13 cellular contexts compared by ENCODE assay signal in the genomic region with DNA sequence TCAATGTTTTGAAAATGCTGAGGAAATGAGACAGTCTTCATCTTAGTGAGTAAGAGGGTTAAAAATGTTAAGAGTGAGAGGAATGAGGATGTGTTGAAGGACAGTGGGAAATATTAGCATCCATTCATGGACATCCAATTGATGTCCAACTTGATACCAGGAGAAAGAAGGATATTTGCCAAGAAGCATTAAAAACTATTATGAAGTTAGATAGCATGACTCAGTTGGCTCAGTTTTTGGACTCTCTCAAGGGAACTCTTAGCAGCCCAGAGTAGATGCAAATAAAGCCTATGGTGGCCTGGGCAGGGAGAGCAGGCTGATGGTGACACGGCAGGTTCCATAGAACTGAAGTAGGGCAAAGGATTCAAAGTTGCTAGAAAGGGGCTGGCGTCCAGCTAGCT.
A peak's percentile ranks its signal among the peaks of the same experiment; 100 is the strongest.
DNase-seq lines count a peak whose midpoint lies in the region; ATAC-seq, FAIRE-seq and TF ChIP-seq lines count a peak whose summit lies in the region.
"Had no signal": no experiment of that assay in that cellular context is flagged by ENCODE, and none has a peak within 500 bp of the region (broad histone marks: within the 10 kb centered on the region; RNA-seq: fewer than 3 reads in every experiment).

No MANE protein-coding gene starts in this region.

- no peak for TF ChIP-seq RAD21 in H1 (IDR thresholded peaks at IDR 0.05 in 1 of 2, conservative IDR thresholded peaks at IDR 0.05 in 1 of 2; ENCODE audit: low read depth in 2 of 2, low read length in 2 of 2)

- H3K4me1 ChIP-seq in H1 (replicated peaks in 1 of 4; ENCODE audit: control insufficient read depth in 3 of 4, insufficient read depth in 4 of 4, low read length in 3 of 4), result peaks cover 4 to 18% (median 13%) of the 10 kb centered on the region in 4 experiments
- H3K4me1 ChIP-seq in neuronal stem cell (ENCODE audit: control insufficient read depth in 2 of 2, insufficient read depth in 1 of 2, low read depth in 1 of 2, low read length in 2 of 2), result peaks cover 18 to 19% of the 10 kb centered on the region in 2 donors

- TF ChIP-seq CTCF in H1 (IDR thresholded peaks at IDR 0.05; ENCODE audit: control extremely low read depth in 1 of 3, insufficient read depth in 1 of 3, low read depth in 1 of 3, low read length in 3 of 3) (no peak), progenitor cell of endocrine pancreas (IDR thresholded peaks at IDR 0.05; ENCODE audit: unreplicated experiment) (no peak)

- H4K5ac ChIP-seq in H1 (ENCODE audit: insufficient read length, low read depth, low read length), result no peak overlapping the region

- H2BK12ac ChIP-seq in H1 (ENCODE audit: low read depth, low read length) (peak overlapping the region; percentile 17; the same call in 1 of the 2 replicates), neuronal stem cell (ENCODE audit: low read length) (no peak overlapping the region)

- no peak overlapping the region for H2BK20ac ChIP-seq in H1 (ENCODE audit: low read length)

- H3K9me3 Mint-ChIP-seq in progenitor cell of endocrine pancreas (ENCODE audit: low read depth), result peaks cover 5% of the 10 kb centered on the region
- H3K9me3 Mint-ChIP-seq: T-helper 1 cell treated with Interleukin-12 subunit alpha and Interleukin-12 subunit beta and Interleukin-4 antibody, amounts not matched to agents 30 μg/mL and 1 μg/mL, for 36 hours had no signal

- CTCF ChIA-PET in H1 (lab: Charles Lee; ENCODE audit: partially characterized antibody), result interaction anchor here (1.1 to 2.3 kb wide), 2 partner anchors 21 to 115 kb away, joined by 3 to 10 read pairs; no protein-coding TSS in a partner anchor

- no peaks in the 10 kb centered on the region for H3K79me2 ChIP-seq in H1 (ENCODE audit: control insufficient read depth in 1 of 2, insufficient read depth in 2 of 2, low read length in 2 of 2)

- H3K9ac ChIP-seq in H1 (replicated peaks in 1 of 4; ENCODE audit: extremely low read depth in 1 of 4, low read depth in 3 of 4, low read length in 3 of 4) (no peak overlapping the region), neuronal stem cell (ENCODE audit: low read depth, low read length, poor library complexity) (no peak overlapping the region)

- H2AK5ac ChIP-seq in H1 (ENCODE audit: low read depth, low read length) (0 out of 2 replicates have a peak overlapping the region, but pooled peaks have one; percentile 21), neuronal stem cell (ENCODE audit: low read depth, low read length) (no peak overlapping the region)

- H3K14ac ChIP-seq in H1 (ENCODE audit: insufficient read length) (no peak overlapping the region), neuronal stem cell (ENCODE audit: low read length) (no peak overlapping the region)

- H2AFZ ChIP-seq in H1 (ENCODE audit: low read length), result no peak overlapping the region
- no peak overlapping the region for H2AFZ ChIP-seq in neuronal stem cell (ENCODE audit: low read length)

- H3K4me1 Mint-ChIP-seq in progenitor cell of endocrine pancreas (ENCODE audit: low read depth), result peaks cover 13% of the 10 kb centered on the region
- H3K4me1 Mint-ChIP-seq: activated naive CD4-positive, alpha-beta T cell treated with anti-CD3 and anti-CD28 coated beads, Interleukin-2, amount 50 U/mL, for 24 hours had no signal

- H3K27me3 Mint-ChIP-seq in progenitor cell of endocrine pancreas, result no peaks in the 10 kb centered on the region
- H3K27me3 Mint-ChIP-seq: activated naive CD4-positive, alpha-beta T cell treated with anti-CD3 and anti-CD28 coated beads, Interleukin-2, amount 50 U/mL, for 24 hours; CD4-positive, alpha-beta T cell had no signal

- FAIRE-seq in RCC 7860 (lab: Jason Lieb, UNC) (no peak), H1 (lab: Jason Lieb, UNC) (no peak)

- H3K36me3 ChIP-seq in H1 (ENCODE audit: control insufficient read depth in 2 of 4, insufficient read depth in 4 of 4, low read length in 3 of 4), result no peaks in the 10 kb centered on the region
- H3K36me3 ChIP-seq in neuronal stem cell (replicated peaks in 1 of 2; ENCODE audit: control insufficient read depth in 2 of 2, insufficient read depth in 2 of 2, low read length in 2 of 2), result no peaks in the 10 kb centered on the region
- H3K36me3 ChIP-seq: vagina had no signal

- H2BK5ac ChIP-seq in H1 (ENCODE audit: low read depth, low read length), result no peak overlapping the region
- H2BK5ac ChIP-seq in neuronal stem cell (ENCODE audit: low read length), result no peak overlapping the region

- H3K4ac ChIP-seq in H1 (replicated peaks; ENCODE audit: insufficient read length, low read depth, low read length), result no peak overlapping the region
- H3K4ac ChIP-seq in neuronal stem cell (ENCODE audit: low read length), result no peak overlapping the region

- no peak overlapping the region for H3K4me2 ChIP-seq in H1 (ENCODE audit: insufficient read depth in 1 of 2, low read depth in 2 of 2, low read length in 2 of 2)
- no peak overlapping the region for H3K4me2 ChIP-seq in neuronal stem cell (ENCODE audit: insufficient read depth, low read length, poor library complexity, severe bottlenecking)

- H3K23me2 ChIP-seq in H1 (ENCODE audit: low read depth, low read length), result no peaks in the 10 kb centered on the region

- H2BK120ac ChIP-seq in H1 (replicated peaks; ENCODE audit: low read depth, low read length) (no peak overlapping the region), neuronal stem cell (ENCODE audit: low read depth, low read length) (no peak overlapping the region)

- TF ChIP-seq POLR2A in H1 (IDR thresholded peaks at IDR 0.05; ENCODE audit: control extremely low read depth in 1 of 2, low read depth in 2 of 2, low read length in 2 of 2), result no peak

- H3K56ac ChIP-seq in H1 (replicated peaks; ENCODE audit: insufficient read length, low read depth, low read length), result no peak overlapping the region

- no peaks in the 10 kb centered on the region for H3K9me3 ChIP-seq in H1 (ENCODE audit: insufficient read depth in 2 of 2, low read depth in 1 of 2, low read length in 1 of 2)
- H3K9me3 ChIP-seq in neuronal stem cell (replicated peaks in 1 of 2; ENCODE audit: control insufficient read depth in 2 of 2, insufficient read depth in 1 of 2, low read depth in 1 of 2, low read length in 2 of 2), result no peaks in the 10 kb centered on the region
- H3K9me3 ChIP-seq: vagina had no signal

- no peak overlapping the region for H3K4me3 Mint-ChIP-seq in progenitor cell of endocrine pancreas (ENCODE audit: low read depth)
- H3K4me3 Mint-ChIP-seq: activated naive CD4-positive, alpha-beta T cell treated with anti-CD3 and anti-CD28 coated beads, Interleukin-2, amount 50 U/mL, for 24 hours; CD4-positive, alpha-beta T cell; T-helper 1 cell treated with Interleukin-12 subunit alpha and Interleukin-12 subunit beta and Interleukin-4 antibody, amounts not matched to agents 30 μg/mL and 1 μg/mL, for 36 hours had no signal

- no peak overlapping the region for H3K18ac ChIP-seq in H1 (ENCODE audit: extremely low read depth, low read length)
- H3K18ac ChIP-seq in neuronal stem cell (ENCODE audit: low read length), result peak overlapping the region; percentile 24

- no peaks in the 10 kb centered on the region for H3K79me1 ChIP-seq in H1 (ENCODE audit: low read depth, low read length)
- H3K79me1 ChIP-seq in neuronal stem cell (ENCODE audit: low read depth, low read length), result no peaks in the 10 kb centered on the region

- H3K27me3 ChIP-seq in H1 (replicated peaks in 1 of 4; ENCODE audit: control insufficient read depth in 3 of 4, extremely low read depth in 1 of 4, insufficient read depth in 3 of 4, low read length in 3 of 4) (no peaks in the 10 kb centered on the region), neuronal stem cell (ENCODE audit: control insufficient read depth in 3 of 3, insufficient read depth in 3 of 3, low read depth in 1 of 3, low read length in 3 of 3) (no peaks in the 10 kb centered on the region)
- H3K27me3 ChIP-seq: vagina had no signal

- H3K4me3 ChIP-seq in H1 (ENCODE audit: extremely low read depth in 1 of 4, insufficient read depth in 2 of 4, low read depth in 3 of 4, low read length in 4 of 4) (no peak overlapping the region), neuronal stem cell (ENCODE audit: low read length in 2 of 2) (no peak overlapping the region)
- H3K4me3 ChIP-seq: vagina had no signal

- peak overlapping the region; percentile 67 for H2BK15ac ChIP-seq in H1 (ENCODE audit: low read length)
- H2BK15ac ChIP-seq in neuronal stem cell (ENCODE audit: low read length), result no peak overlapping the region

- no peak for TF ChIP-seq EP300 in H1 (IDR thresholded peaks at IDR 0.05; ENCODE audit: borderline replicate concordance in 1 of 2, low read depth in 2 of 2, low read length in 2 of 2)

- no peak overlapping the region for H3K23ac ChIP-seq in H1 (ENCODE audit: insufficient read length)
- no peak overlapping the region for H3K23ac ChIP-seq in neuronal stem cell (ENCODE audit: low read depth, low read length, poor library complexity)

- H4K8ac ChIP-seq in H1 (ENCODE audit: extremely low read depth, insufficient read depth, low read length), result no peak overlapping the region
- no peak overlapping the region for H4K8ac ChIP-seq in neuronal stem cell (ENCODE audit: low read depth, low read length)

- WGBS in H1 (ENCODE audit: extremely low coverage in 1 of 2, insufficient coverage in 1 of 2, insufficient read length in 1 of 2, insufficient replicate concordance in 2 of 2, low coverage in 1 of 2, low lambda C conversion rate in 2 of 2, missing lambda C conversion rate in 1 of 2), 2 experiments, result 88% methylated on average over 2 of the region's 2 CpGs; no CpG with 5 or more reads in 1 of the 2 experiments
- WGBS in neuronal stem cell (ENCODE audit: extremely low coverage in 2 of 2, insufficient read length in 2 of 2, insufficient replicate concordance in 1 of 2), 2 donors, result no CpG with 5 or more reads among the region's 2 CpGs

- no peaks in the 10 kb centered on the region for H3K36me3 Mint-ChIP-seq in progenitor cell of endocrine pancreas (ENCODE audit: insufficient read depth)

- no peaks in the 10 kb centered on the region for H4K20me1 ChIP-seq in H1 (replicated peaks in 1 of 2; ENCODE audit: control insufficient read depth in 1 of 2, insufficient read depth in 2 of 2, low read length in 2 of 2)

- DNase-seq in COLO829 (ENCODE audit: low spot score), result peak; percentile 69
- peak; percentile 53 for DNase-seq in RCC 7860 (ENCODE audit: low spot score)
- DNase-seq in H1 (ENCODE audit: low read depth in 1 of 2, low spot score in 2 of 2), result no peak
- DNase-seq in neuronal stem cell (ENCODE audit: low spot score), result no peak
- no peak for DNase-seq in SKM-1 treated with dmso at 0.1 percent for 144 hours (lab: John Stamatoyannopoulos, UW; ENCODE audit: unreplicated experiment)
- no peak for DNase-seq in progenitor cell of endocrine pancreas (ENCODE audit: low spot score, unreplicated experiment)
- DNase-seq in stimulated activated CD4-positive, alpha-beta T cell treated with anti-CD3 and anti-CD28 coated beads, Interleukin-15, amount 100 ng/mL, for 24 hours, result no peak
- DNase-seq: CD4-positive, alpha-beta T cell; NCI-H1694 had no signal

- POLR2A ChIA-PET in H1 (lab: Charles Lee; ENCODE audit: partially characterized antibody), result no interaction called here

- H3K27ac ChIP-seq in H1 (ENCODE audit: low read depth, low read length), result no peak overlapping the region
- no peak overlapping the region for H3K27ac ChIP-seq in neuronal stem cell (replicated peaks; ENCODE audit: low read length)
- H3K27ac ChIP-seq: vagina had no signal

- H4K91ac ChIP-seq in H1 (replicated peaks; ENCODE audit: insufficient read length, low read length), result no peak overlapping the region
- H4K91ac ChIP-seq in neuronal stem cell (ENCODE audit: low read depth, low read length, poor library complexity), result no peak overlapping the region

- ATAC-seq in GM19395 (IDR thresholded peaks at IDR 0.05; ENCODE audit: unreplicated experiment), result no peak

- no peak overlapping the region for H3K27ac Mint-ChIP-seq in progenitor cell of endocrine pancreas
- H3K27ac Mint-ChIP-seq: activated naive CD4-positive, alpha-beta T cell treated with anti-CD3 and anti-CD28 coated beads, Interleukin-2, amount 50 U/mL, for 24 hours; CD4-positive, alpha-beta T cell; T-helper 1 cell treated with Interleukin-12 subunit alpha and Interleukin-12 subunit beta and Interleukin-4 antibody, amounts not matched to agents 30 μg/mL and 1 μg/mL, for 36 hours had no signal

Comparison
In these comparisons a context has a peak if more than half of its experiments do, and no peak if none do; other contexts are left out.
1. DNase-seq: peak in COLO829 (single experiment) and RCC 7860 (single experiment); none in H1 (0 of 2), neuronal stem cell (single experiment), SKM-1 treated with dmso at 0.1 percent for 144 hours (single experiment), progenitor cell of endocrine pancreas (single experiment) and stimulated activated CD4-positive, alpha-beta T cell treated with anti-CD3 and anti-CD28 coated beads, Interleukin-15, amount 100 ng/mL, for 24 hours (single experiment).